Comparison of ENCODE assay signal across 8 cellular contexts in genomic region chr1:202589190-202589680, GRCh38.
A peak's percentile ranks its signal among the peaks of the same experiment; 100 is the strongest.
DNase-seq lines count a peak whose midpoint lies in the region; ATAC-seq and TF ChIP-seq lines count a peak whose summit lies in the region.

No MANE protein-coding gene starts in this region.

- H3K4me3 ChIP-seq in BE2C (ENCODE audit: low read depth, low read length) (no peak overlapping the region), fibroblast of pulmonary artery (replicated peaks; ENCODE audit: low read depth, low read length) (no peak overlapping the region), osteoblast (ENCODE audit: insufficient read depth, low read length) (peak overlapping the region; percentile 41)

- H3K9me3 Mint-ChIP-seq in activated CD4-positive, alpha-beta T cell treated with anti-CD3 and anti-CD28 coated beads for 36 hours (ENCODE audit: low read depth), result no peaks in the 10 kb centered on the region
- no peaks in the 10 kb centered on the region for H3K9me3 Mint-ChIP-seq in activated CD8-positive, alpha-beta memory T cell treated with anti-CD3 and anti-CD28 coated beads, Interleukin-2, amount 10 ng/mL, durations not matched to agents 7 days and 5 days (ENCODE audit: low read depth)

- peak; percentile 36 for TF ChIP-seq CTCF in BE2C (IDR thresholded peaks at IDR 0.05; ENCODE audit: low read depth, low read length)
- TF ChIP-seq CTCF in fibroblast of pulmonary artery (IDR thresholded peaks at IDR 0.05; ENCODE audit: low read length, missing control alignments), result no peak
- no peak for TF ChIP-seq CTCF in osteoblast (IDR thresholded peaks at IDR 0.05; ENCODE audit: extremely low read depth, low read depth, low read length)

- POLR2A ChIA-PET in activated CD4-positive, alpha-beta T cell treated with anti-CD3 and anti-CD28 coated beads for 36 hours (lab: Charles Lee), result no interaction called here

- peaks cover 65% of the 10 kb centered on the region for H3K4me1 ChIP-seq in BE2C
- peaks cover 58% of the 10 kb centered on the region for H3K4me1 ChIP-seq in osteoblast (ENCODE audit: insufficient read depth, low read length)

- H3K27ac ChIP-seq in osteoblast (ENCODE audit: low read depth, low read length), result peak overlapping the region; percentile 86

- no peak overlapping the region for H3K27ac Mint-ChIP-seq in activated CD4-positive, alpha-beta T cell treated with anti-CD3 and anti-CD28 coated beads for 36 hours
- no peak overlapping the region for H3K27ac Mint-ChIP-seq in activated CD8-positive, alpha-beta memory T cell treated with anti-CD3 and anti-CD28 coated beads, Interleukin-2, amount 10 ng/mL, durations not matched to agents 7 days and 5 days

- no peaks in the 10 kb centered on the region for H3K36me3 Mint-ChIP-seq in activated CD4-positive, alpha-beta T cell treated with anti-CD3 and anti-CD28 coated beads for 36 hours (ENCODE audit: low read depth)
- H3K36me3 Mint-ChIP-seq in activated CD8-positive, alpha-beta memory T cell treated with anti-CD3 and anti-CD28 coated beads, Interleukin-2, amount 10 ng/mL, durations not matched to agents 7 days and 5 days, result no peaks in the 10 kb centered on the region

- H3K4me3 Mint-ChIP-seq in activated CD4-positive, alpha-beta T cell treated with anti-CD3 and anti-CD28 coated beads for 36 hours, result no peak overlapping the region
- no peak overlapping the region for H3K4me3 Mint-ChIP-seq in activated CD8-positive, alpha-beta memory T cell treated with anti-CD3 and anti-CD28 coated beads, Interleukin-2, amount 10 ng/mL, durations not matched to agents 7 days and 5 days

- no peaks in the 10 kb centered on the region for H4K20me1 ChIP-seq in osteoblast (ENCODE audit: insufficient read depth, low read length)

- H3K4me2 ChIP-seq in osteoblast (ENCODE audit: insufficient read depth, low read length), result peak overlapping the region; percentile 77

- CTCF ChIA-PET in activated CD4-positive, alpha-beta T cell treated with anti-CD3 and anti-CD28 coated beads for 36 hours (lab: Charles Lee), result interaction anchor here (1.1 kb wide), 1 partner anchor 239 kb away, joined by 3 read pairs; no protein-coding TSS in a partner anchor
- CTCF ChIA-PET in activated CD8-positive, alpha-beta memory T cell treated with anti-CD3 and anti-CD28 coated beads, Interleukin-2, amount 10 ng/mL, durations not matched to agents 7 days and 5 days (lab: Charles Lee), result interaction anchor here (0.6 to 1.1 kb wide), 2 partner anchors 11 to 130 kb away, joined by 3 read pairs; no protein-coding TSS in a partner anchor

- H3K79me2 ChIP-seq in osteoblast (ENCODE audit: insufficient read depth, low read length), result no peaks in the 10 kb centered on the region

- DNase-seq in BE2C (peak; percentile 93), fibroblast of pulmonary artery (ENCODE audit: low read depth) (peak; percentile 99), osteoblast (ENCODE audit: insufficient read length, low spot score, missing footprints) (peak; percentile 94), medulla oblongata (ENCODE audit: extremely low spot score) (no peak), putamen (ENCODE audit: low spot score) (no peak)
- DNase-seq in activated CD4-positive, alpha-beta T cell treated with anti-CD3 and anti-CD28 coated beads for 36 hours, result no peak
- DNase-seq in activated CD8-positive, alpha-beta memory T cell treated with anti-CD3 and anti-CD28 coated beads, Interleukin-2, amount 10 ng/mL, durations not matched to agents 7 days and 5 days, result no peak

- no peaks in the 10 kb centered on the region for H3K4me1 Mint-ChIP-seq in activated CD4-positive, alpha-beta T cell treated with anti-CD3 and anti-CD28 coated beads for 36 hours
- H3K4me1 Mint-ChIP-seq in activated CD8-positive, alpha-beta memory T cell treated with anti-CD3 and anti-CD28 coated beads, Interleukin-2, amount 10 ng/mL, durations not matched to agents 7 days and 5 days, result peaks cover 20% of the 10 kb centered on the region

- no peaks in the 10 kb centered on the region for H3K9me3 ChIP-seq in BE2C
- H3K9me3 ChIP-seq in osteoblast (ENCODE audit: low read depth, low read length), result no peaks in the 10 kb centered on the region

- intact Hi-C loops in activated CD4-positive, alpha-beta T cell treated with anti-CD3 and anti-CD28 coated beads for 36 hours (cut with DNase I, micrococcal nuclease), result no loop called here

- H3K27me3 Mint-ChIP-seq in activated CD4-positive, alpha-beta T cell treated with anti-CD3 and anti-CD28 coated beads for 36 hours, result no peaks in the 10 kb centered on the region
- H3K27me3 Mint-ChIP-seq in activated CD8-positive, alpha-beta memory T cell treated with anti-CD3 and anti-CD28 coated beads, Interleukin-2, amount 10 ng/mL, durations not matched to agents 7 days and 5 days, result no peaks in the 10 kb centered on the region

- ATAC-seq in activated CD4-positive, alpha-beta T cell treated with anti-CD3 and anti-CD28 coated beads for 36 hours, result no peak
- no peak for ATAC-seq in activated CD8-positive, alpha-beta memory T cell treated with anti-CD3 and anti-CD28 coated beads, Interleukin-2, amount 10 ng/mL, durations not matched to agents 7 days and 5 days

- no peak overlapping the region for H2AFZ ChIP-seq in osteoblast (ENCODE audit: low read length)

- H3K36me3 ChIP-seq in BE2C (no peaks in the 10 kb centered on the region), osteoblast (ENCODE audit: insufficient read depth, low read length) (no peaks in the 10 kb centered on the region)

- H3K27me3 ChIP-seq in BE2C (no peaks in the 10 kb centered on the region), osteoblast (ENCODE audit: insufficient read depth, low read length) (no peaks in the 10 kb centered on the region)

TF ChIP-seq in PFSK-1, 5 proteins besides CTCF, POLR2A, EP300 and RAD21:
- TF ChIP-seq FOXP2 (optimal IDR thresholded peaks at IDR 0.05; ENCODE audit: borderline replicate concordance, extremely low read depth, extremely low read length, insufficient read depth) (peak; percentile 46), REST (IDR thresholded peaks at IDR 0.05; ENCODE audit: insufficient read depth in 1 of 2, low read depth in 2 of 2, low read length in 2 of 2) (peak in 1 of 2 experiments; percentile 40; a peak in 1 of 4 replicates), SIN3A (IDR thresholded peaks at IDR 0.05; ENCODE audit: borderline replicate concordance, insufficient read depth, low read length) (0 out of 2 replicates have a peak, but pooled peaks have one; percentile 58), POLR2AphosphoS5 (IDR thresholded peaks at IDR 0.05; ENCODE audit: low read depth, low read length) (no peak), TAF1 (IDR thresholded peaks at IDR 0.05; ENCODE audit: borderline replicate concordance, insufficient read depth, low read length) (0 out of 2 replicates have a peak, but pooled peaks have one; percentile 12)

Comparison
In these comparisons a context has a peak if more than half of its experiments do, and no peak if none do; other contexts are left out.
1. DNase-seq: peak in BE2C (single experiment), fibroblast of pulmonary artery (single experiment) and osteoblast (single experiment); none in activated CD4-positive, alpha-beta T cell treated with anti-CD3 and anti-CD28 coated beads for 36 hours (single experiment), medulla oblongata (single experiment), putamen (single experiment) and activated CD8-positive, alpha-beta memory T cell treated with anti-CD3 and anti-CD28 coated beads, Interleukin-2, amount 10 ng/mL, durations not matched to agents 7 days and 5 days (single experiment).